ENCODE assay signal across 9 cellular contexts in the genomic region with DNA sequence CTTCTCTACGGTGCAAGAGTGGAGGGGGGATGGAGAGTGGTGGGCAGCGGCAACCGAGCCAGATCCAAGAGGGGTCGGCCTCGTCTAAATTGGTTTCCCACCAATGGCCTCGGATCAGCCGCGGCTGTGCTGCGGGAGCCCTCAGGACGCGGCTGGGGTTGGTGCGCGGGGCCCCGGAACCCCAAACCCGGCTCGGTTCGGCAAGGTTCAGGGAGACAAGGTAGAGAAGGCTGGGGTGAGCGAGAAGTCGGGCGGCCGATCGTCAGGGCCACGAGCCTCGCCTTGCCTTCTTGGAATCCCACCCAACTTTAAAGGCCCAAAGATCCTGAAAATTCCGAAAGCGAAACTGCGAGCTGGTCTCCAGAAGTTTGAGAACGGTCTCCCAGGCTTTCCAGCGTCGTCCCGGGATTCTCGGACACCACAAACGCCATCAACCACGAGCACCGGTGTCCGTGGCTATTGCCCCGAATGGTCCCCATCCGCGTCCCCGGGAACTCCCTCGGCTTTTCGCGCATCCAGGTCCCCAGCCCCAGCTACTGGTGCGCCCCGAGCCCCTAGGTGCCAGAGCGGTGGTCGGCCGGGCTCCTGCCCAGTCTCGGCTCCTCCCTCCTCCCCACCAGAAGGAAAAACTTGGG. TPM values are rescaled to one million over a fixed set of nuclear protein-coding genes. Genes with fewer than 3 reads are reported as not detected.
DNase-seq lines count a peak whose midpoint lies in the region; ATAC-seq, FAIRE-seq and TF ChIP-seq lines count a peak whose summit lies in the region.
"Had no signal": no experiment of that assay in that cellular context is flagged by ENCODE, and none has a peak within 500 bp of the region (broad histone marks: within the 10 kb centered on the region; RNA-seq: fewer than 3 reads in every experiment).

No MANE protein-coding gene starts in this region.

- ATAC-seq in stimulated activated naive CD8-positive, alpha-beta T cell treated with anti-CD3 and anti-CD28 coated beads, Interleukin-15, Interleukin-2, amounts not matched to agents 100 U/mL and 50 U/mL, for 24 hours, result no peak
- ATAC-seq in natural killer cell (no peak), HG03025 (IDR thresholded peaks at IDR 0.05; ENCODE audit: low FRiP score, unreplicated experiment) (no peak), HG02642 (IDR thresholded peaks at IDR 0.05; ENCODE audit: poor library complexity, unreplicated experiment) (no peak)
- ATAC-seq: SK-N-SH treated with all-trans-retinoic acid at 6 μM for 48 hours had no signal

- H3K27me3 ChIP-seq in effector memory CD4-positive, alpha-beta T cell (replicated peaks; ENCODE audit: control insufficient read depth, insufficient read depth, low read length, poor library complexity, severe bottlenecking), result no peaks in the 10 kb centered on the region

- H3K4me1 ChIP-seq in effector memory CD4-positive, alpha-beta T cell (ENCODE audit: control insufficient read depth, insufficient read depth, low read length, poor library complexity, severe bottlenecking), result peaks cover 30% of the 10 kb centered on the region

- H3K4me3 ChIP-seq in effector memory CD4-positive, alpha-beta T cell (ENCODE audit: insufficient read depth, low read depth, low read length, poor library complexity, severe bottlenecking), result peak overlapping the region; percentile 89

- no peaks in the 10 kb centered on the region for H3K9me3 ChIP-seq in effector memory CD4-positive, alpha-beta T cell (ENCODE audit: control insufficient read depth, low read length)

- FAIRE-seq in HTR-8/SVneo (lab: Jason Lieb, UNC), result no peak

- H3K4me1 Mint-ChIP-seq in stimulated activated naive CD8-positive, alpha-beta T cell treated with anti-CD3 and anti-CD28 coated beads, Interleukin-15, Interleukin-2, amounts not matched to agents 100 ng/mL and 50 ng/mL, for 24 hours (ENCODE audit: low read depth), result peaks cover 77% of the 10 kb centered on the region
- peaks cover 70 to 82% of the 10 kb centered on the region in 2 donors for H3K4me1 Mint-ChIP-seq in natural killer cell

- intact Hi-C loops in natural killer cell (cut with micrococcal nuclease), result loop anchor here (2.0 to 5.0 kb wide), 3 partner anchors 145 to 489 kb away; no protein-coding TSS in a partner anchor

- no peaks in the 10 kb centered on the region for H3K27me3 Mint-ChIP-seq in stimulated activated naive CD8-positive, alpha-beta T cell treated with anti-CD3 and anti-CD28 coated beads, Interleukin-15, Interleukin-2, amounts not matched to agents 100 ng/mL and 50 ng/mL, for 24 hours
- H3K27me3 Mint-ChIP-seq in natural killer cell (ENCODE audit: low read depth in 2 of 2), result peaks cover 0 to 8% of the 10 kb centered on the region in 2 donors

- no peaks in the 10 kb centered on the region for H3K36me3 ChIP-seq in effector memory CD4-positive, alpha-beta T cell (ENCODE audit: control insufficient read depth, insufficient read depth, low read length)

- H3K27ac Mint-ChIP-seq in stimulated activated naive CD8-positive, alpha-beta T cell treated with anti-CD3 and anti-CD28 coated beads, Interleukin-15, Interleukin-2, amounts not matched to agents 100 ng/mL and 50 ng/mL, for 24 hours, result peak overlapping the region; percentile 93
- H3K27ac Mint-ChIP-seq in natural killer cell, result peak overlapping the region; percentile 64 to 95

- peak overlapping the region; percentile 93 for H3K4me3 Mint-ChIP-seq in stimulated activated naive CD8-positive, alpha-beta T cell treated with anti-CD3 and anti-CD28 coated beads, Interleukin-15, Interleukin-2, amounts not matched to agents 100 ng/mL and 50 ng/mL, for 24 hours
- peak overlapping the region; percentile 98 for H3K4me3 Mint-ChIP-seq in natural killer cell

- no peak overlapping the region for H3K27ac ChIP-seq in effector memory CD4-positive, alpha-beta T cell (ENCODE audit: insufficient read depth, low read length, poor library complexity, severe bottlenecking)

- no peak for DNase-seq in stimulated activated naive CD8-positive, alpha-beta T cell treated with anti-CD3 and anti-CD28 coated beads, Interleukin-15, Interleukin-2, amounts not matched to agents 100 U/mL and 50 U/mL, for 24 hours
- DNase-seq in effector memory CD4-positive, alpha-beta T cell, result no peak
- DNase-seq in natural killer cell (no peak), HTR-8/SVneo (ENCODE audit: insufficient read length, low spot score) (no peak), NCI-H1436 (lab: John Stamatoyannopoulos, UW) (no peak)

- peaks cover 30% of the 10 kb centered on the region for H3K36me3 Mint-ChIP-seq in stimulated activated naive CD8-positive, alpha-beta T cell treated with anti-CD3 and anti-CD28 coated beads, Interleukin-15, Interleukin-2, amounts not matched to agents 100 ng/mL and 50 ng/mL, for 24 hours (ENCODE audit: low read depth)
- H3K36me3 Mint-ChIP-seq in natural killer cell, result no peaks in the 10 kb centered on the region

- no peaks in the 10 kb centered on the region for H3K9me3 Mint-ChIP-seq in stimulated activated naive CD8-positive, alpha-beta T cell treated with anti-CD3 and anti-CD28 coated beads, Interleukin-15, Interleukin-2, amounts not matched to agents 100 ng/mL and 50 ng/mL, for 24 hours
- H3K9me3 Mint-ChIP-seq in natural killer cell, result no peaks in the 10 kb centered on the region

- no peak for TF ChIP-seq CTCF in natural killer cell (IDR thresholded peaks at IDR 0.05)

RNA-seq across cellular contexts. Expression of a gene that starts 3.3 kb away (rescaled TPM):
- total RNA-seq in natural killer cell, result 10 to 100 TPM; 50.4 to 70.4 (median 52.2) TPM
